8 cellular contexts compared by ENCODE assay signal in the genomic region with DNA sequence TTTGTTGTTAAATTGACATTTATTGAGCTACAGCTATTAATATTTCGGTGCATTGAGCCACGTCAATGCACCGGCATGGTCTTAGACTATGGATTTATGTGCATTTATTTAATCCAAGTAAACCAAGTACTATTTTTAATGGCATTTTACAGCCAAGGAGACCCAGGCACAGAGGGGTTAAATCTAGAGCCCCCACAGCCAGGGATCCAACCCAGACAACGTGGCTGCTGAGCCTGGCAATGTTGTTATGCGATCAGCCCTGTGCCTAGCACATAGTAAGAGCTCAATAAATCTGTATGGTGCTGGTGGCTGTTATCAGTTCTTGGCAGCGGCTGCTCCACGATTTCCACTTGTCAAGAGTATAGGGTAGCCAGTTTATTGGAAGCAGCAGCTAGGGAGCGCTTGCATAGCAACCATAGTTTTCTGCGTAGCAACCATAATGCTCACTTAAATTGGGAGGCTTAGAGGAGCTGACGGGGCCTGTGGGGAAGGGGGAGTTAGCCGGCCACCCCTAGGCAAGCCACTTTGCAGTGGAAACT. TPM values are rescaled to one million over a fixed set of nuclear protein-coding genes. Genes with fewer than 3 reads are reported as not detected.
DNase-seq lines count a peak whose midpoint lies in the region; ATAC-seq, FAIRE-seq and TF ChIP-seq lines count a peak whose summit lies in the region.

No MANE protein-coding gene starts in this region.

- peaks cover 26% of the 10 kb centered on the region for H3K36me3 Mint-ChIP-seq in CD8-positive, alpha-beta T cell
- H3K36me3 Mint-ChIP-seq in GM23338 (ENCODE audit: low read depth) (peaks cover 15% of the 10 kb centered on the region), MCF 10A (ENCODE audit: insufficient read depth, unreplicated experiment) (peaks cover 33% of the 10 kb centered on the region)

- H2AFZ ChIP-seq in GM23338 (peak overlapping the region; percentile 92), HepG2 (ENCODE audit: low read length) (peak overlapping the region; percentile 38)

- TF ChIP-seq POLR2A in HepG2 (IDR thresholded peaks at IDR 0.05; ENCODE audit: insufficient read depth in 1 of 2, low read depth in 2 of 2, low read length in 2 of 2) = no peak

- peaks cover 24% of the 10 kb centered on the region for H3K4me1 ChIP-seq in CD8-positive, alpha-beta T cell (ENCODE audit: insufficient read depth, low read length)
- peaks cover 23% of the 10 kb centered on the region for H3K4me1 ChIP-seq in GM23338 (ENCODE audit: insufficient read depth)
- peaks cover 74% of the 10 kb centered on the region for H3K4me1 ChIP-seq in HepG2 (ENCODE audit: insufficient read depth, low read length)
- peaks cover 7% of the 10 kb centered on the region for H3K4me1 ChIP-seq in thymus (ENCODE audit: control insufficient read depth, insufficient read depth, low read length)

- TF ChIP-seq EP300 in HepG2 (IDR thresholded peaks at IDR 0.05; ENCODE audit: low read depth in 2 of 2, low read length in 2 of 2) = no peak
- no peak for TF ChIP-seq EP300 in HepG2 (CRISPR knock-in tag; IDR thresholded peaks at IDR 0.05; ENCODE audit: borderline replicate concordance)

- POLR2A ChIA-PET in CD8-positive, alpha-beta T cell (lab: Charles Lee) = interaction anchor here (1.1 to 2.5 kb wide), 4 partner anchors 8 to 510 kb away, joined by 3 to 15 read pairs (median 6); no protein-coding TSS in a partner anchor
- POLR2A ChIA-PET in MCF 10A (lab: Yijun Ruan, JAX) = interaction anchor here (0.7 to 6.5 kb wide), 10 partner anchors 9 to 367 kb away, joined by 3 to 66 read pairs (median 3); no protein-coding TSS in a partner anchor
- POLR2A ChIA-PET in HepG2 (lab: Yijun Ruan, JAX) = interaction anchor here (0.6 to 2.8 kb wide), 5 partner anchors 11 to 132 kb away, joined by 3 to 17 read pairs (median 3); no protein-coding TSS in a partner anchor

- no peak for TF ChIP-seq CTCF in CD8-positive, alpha-beta T cell (IDR thresholded peaks at IDR 0.05)
- 0 out of 4 replicates have a peak, but pooled peaks of 1 of the 2 experiments have one; percentile 8 for TF ChIP-seq CTCF in GM23338 (conservative IDR thresholded peaks at IDR 0.05; ENCODE audit: low read depth in 2 of 2)
- no peak for TF ChIP-seq CTCF in MCF 10A (IDR thresholded peaks at IDR 0.05; ENCODE audit: unreplicated experiment)
- peak; percentile 12; the same call in 1 of the 2 replicates for TF ChIP-seq CTCF in HepG2 (CRISPR knock-in tag; IDR thresholded peaks at IDR 0.05)

- H3K4me1 Mint-ChIP-seq in CD8-positive, alpha-beta T cell (ENCODE audit: low read depth) = peaks cover 32% of the 10 kb centered on the region
- H3K4me1 Mint-ChIP-seq in GM23338 (peaks cover 14% of the 10 kb centered on the region), MCF 10A (ENCODE audit: insufficient read depth, unreplicated experiment) (peaks cover 6% of the 10 kb centered on the region)

- in situ Hi-C loops in HepG2 (cut with HindIII; ENCODE audit: extremely low pct_ligation_motif_present, low pct_unique_long_range_greater_than_20kb) = no loop called here

- no peak for DNase-seq in CD8-positive, alpha-beta T cell
- DNase-seq in GM23338 (ENCODE audit: low spot score) = no peak
- DNase-seq in NCI-H510A treated with DMSO at 0.1 percent for 48 hours (lab: John Stamatoyannopoulos, UW) = peak; percentile 98
- no peak for DNase-seq in MCF 10A (ENCODE audit: unreplicated experiment)
- DNase-seq in HepG2 (ENCODE audit: low spot score) = peak; percentile 85
- no peak for DNase-seq in iPS-NIHi11 (ENCODE audit: low spot score)
- no peak for DNase-seq in cerebellar cortex (ENCODE audit: low spot score)

- H3K4me3 Mint-ChIP-seq in CD8-positive, alpha-beta T cell = peak overlapping the region; percentile 94
- peak overlapping the region; percentile 99 for H3K4me3 Mint-ChIP-seq in GM23338
- H3K4me3 Mint-ChIP-seq in MCF 10A (ENCODE audit: unreplicated experiment) = peak overlapping the region; percentile 95

- H3K27me3 Mint-ChIP-seq in CD8-positive, alpha-beta T cell (ENCODE audit: low read depth) = no peaks in the 10 kb centered on the region
- H3K27me3 Mint-ChIP-seq in GM23338 (ENCODE audit: insufficient read depth, low read depth, poor library complexity) = peaks cover 7% of the 10 kb centered on the region
- no peaks in the 10 kb centered on the region for H3K27me3 Mint-ChIP-seq in MCF 10A (ENCODE audit: insufficient read depth, unreplicated experiment)

- peak overlapping the region; percentile 99 for H3K9ac ChIP-seq in HepG2 (ENCODE audit: insufficient read depth, low read depth, low read length)

- H3K9me3 ChIP-seq in CD8-positive, alpha-beta T cell (ENCODE audit: low read length) = no peaks in the 10 kb centered on the region
- H3K9me3 ChIP-seq in HepG2 (ENCODE audit: low read length) = no peaks in the 10 kb centered on the region
- H3K9me3 ChIP-seq in thymus (ENCODE audit: control insufficient read depth) = no peaks in the 10 kb centered on the region

- TF ChIP-seq RAD21 in HepG2 (CRISPR knock-in tag; IDR thresholded peaks at IDR 0.05) = no peak

- H3F3A ChIP-seq in GM23338 (replicated peaks; ENCODE audit: low read depth) = no peaks in the 10 kb centered on the region

- no peaks in the 10 kb centered on the region for H3K9me2 ChIP-seq in GM23338 (ENCODE audit: insufficient read depth)

- CTCF ChIA-PET in CD8-positive, alpha-beta T cell (lab: Charles Lee) = interaction anchor here (0.8 kb wide), 1 partner anchor 22 kb away, joined by 4 read pairs; no protein-coding TSS in a partner anchor
- CTCF ChIA-PET in MCF 10A (lab: Yijun Ruan, JAX) = interaction anchor here (0.6 to 1.9 kb wide), 13 partner anchors 9 to 569 kb away, joined by 3 to 12 read pairs (median 4); no protein-coding TSS in a partner anchor
- CTCF ChIA-PET in HepG2 (lab: Yijun Ruan, JAX; ENCODE audit: low intra/inter-chr PET ratio, low total read pairs) = interaction anchor here (3.3 kb wide), 1 partner anchor 22 kb away, joined by 15 read pairs; no protein-coding TSS in a partner anchor

- no peaks in the 10 kb centered on the region for H3K27me3 ChIP-seq in CD8-positive, alpha-beta T cell (ENCODE audit: insufficient read depth, low read length)
- H3K27me3 ChIP-seq in GM23338 (ENCODE audit: insufficient read depth) (no peaks in the 10 kb centered on the region), HepG2 (ENCODE audit: control insufficient read depth in 1 of 2, insufficient read depth in 2 of 2, low read length in 2 of 2) (no peaks in the 10 kb centered on the region; a peak in 1 of 5 replicates), thymus (ENCODE audit: control insufficient read depth, insufficient read depth) (no peaks in the 10 kb centered on the region)

- BruUV-seq in MCF 10A (replicated peaks; lab: Mats Ljungman, UMichigan) = no TSS peak
- BruUV-seq in HepG2 (replicated peaks; lab: Mats Ljungman, UMichigan) = TSS peak; percentile 57

- peak overlapping the region; percentile 80 for H3K4me2 ChIP-seq in GM23338
- H3K4me2 ChIP-seq in HepG2 (ENCODE audit: low read depth, low read length) = peak overlapping the region; percentile 93

- peak overlapping the region; percentile 100 for H3K27ac Mint-ChIP-seq in CD8-positive, alpha-beta T cell
- H3K27ac Mint-ChIP-seq in GM23338 (peak overlapping the region; percentile 95), MCF 10A (ENCODE audit: low read depth, unreplicated experiment) (peak overlapping the region; percentile 100)

- H3K36me3 ChIP-seq in CD8-positive, alpha-beta T cell (ENCODE audit: insufficient read depth, low read length) = no peaks in the 10 kb centered on the region
- H3K36me3 ChIP-seq in GM23338 (ENCODE audit: insufficient read depth) (no peaks in the 10 kb centered on the region), HepG2 (replicated peaks in 1 of 2; ENCODE audit: control insufficient read depth in 1 of 2, insufficient read depth in 2 of 2, low read length in 2 of 2) (0 out of 5 replicates have a peak, but pooled peaks cover 0 to 4% of the 10 kb centered on the region in 2 experiments), thymus (ENCODE audit: control insufficient read depth, insufficient read depth) (no peaks in the 10 kb centered on the region)

- intact Hi-C loops in CD8-positive, alpha-beta T cell (cut with DNase I, micrococcal nuclease) = loop anchor here (1.0 to 10.0 kb wide), 8 partner anchors 22 to 1084 kb away; a partner anchor contains a TSS
- intact Hi-C loops in MCF 10A (cut with micrococcal nuclease) = loop anchor here (1.0 kb wide), 1 partner anchor 22 kb away; no protein-coding TSS in a partner anchor
- intact Hi-C loops in HepG2 (cut with micrococcal nuclease; ENCODE audit: unreplicated experiment) = loop anchor here (5.0 kb wide), 1 partner anchor 148 kb away; no protein-coding TSS in a partner anchor

- no peak for ATAC-seq in CD8-positive, alpha-beta T cell
- peak; percentile 52 for ATAC-seq in GM23338
- ATAC-seq in HepG2 = peak; percentile 74

- H3K79me2 ChIP-seq in GM23338 (replicated peaks; ENCODE audit: insufficient read depth) (peaks cover 40% of the 10 kb centered on the region), HepG2 (ENCODE audit: insufficient read depth, low read length) (peaks cover 43% of the 10 kb centered on the region)

- H4K20me1 ChIP-seq in GM23338 (replicated peaks; ENCODE audit: insufficient read depth) (peaks cover 24% of the 10 kb centered on the region), HepG2 (ENCODE audit: insufficient read depth, low read length) (peaks cover 39% of the 10 kb centered on the region)

- H3K27ac ChIP-seq in CD8-positive, alpha-beta T cell (ENCODE audit: low read depth, low read length) = peak overlapping the region; percentile 96
- H3K27ac ChIP-seq in GM23338 (ENCODE audit: low read depth) (no peak overlapping the region), HepG2 (ENCODE audit: extremely low read length, insufficient read depth, low read length) (peak overlapping the region; percentile 96), thymus (ENCODE audit: low read depth) (peak overlapping the region; percentile 55)

- H3K9me3 Mint-ChIP-seq in CD8-positive, alpha-beta T cell = no peaks in the 10 kb centered on the region
- H3K9me3 Mint-ChIP-seq in GM23338 (no peaks in the 10 kb centered on the region; the same call in 2 of the 3 replicates), MCF 10A (ENCODE audit: unreplicated experiment) (no peaks in the 10 kb centered on the region)

- peak; percentile 23 for FAIRE-seq in HepG2 (lab: Jason Lieb, UNC)

- H3K4me3 ChIP-seq in CD8-positive, alpha-beta T cell (ENCODE audit: low read depth, low read length) = peak overlapping the region; percentile 74
- H3K4me3 ChIP-seq in GM23338 = peak overlapping the region; percentile 97
- H3K4me3 ChIP-seq in HepG2 (replicated peaks in 1 of 3; ENCODE audit: insufficient read depth in 1 of 3, low read depth in 2 of 3, low read length in 3 of 3) = peak overlapping the region; percentile 95 to 96 (median 95)
- H3K4me3 ChIP-seq in thymus (ENCODE audit: low read length) = peak overlapping the region; percentile 59

- 29% methylated on average over 8 of the region's 11 CpGs for WGBS in HepG2 (ENCODE audit: low lambda C conversion rate)
- WGBS in thymus = 23% methylated on average over 11 of the region's 11 CpGs

RNA-seq across cellular contexts. Expression of a gene that starts 0.5 kb away (rescaled TPM):
- total RNA-seq in CD8-positive, alpha-beta T cell = 100 to 1,000 TPM; 172 to 177 TPM
- 72.7 and 88.9 TPM in 2 replicates for total RNA-seq in GM23338 (2014; rRNA removed; shearing (Covaris generic))
- polyA plus RNA-seq in GM23338 (2016; fragmentation: Nextera tagmentation; extraction: Ambion mirVana) (40.2 and 40.7 TPM in 2 replicates), HepG2 (2011; rRNA removed) (54.6 and 70.9 TPM in 2 replicates), thymus (72.8 TPM)
- total RNA-seq in MCF 10A (2022) (50.1 and 57.3 TPM in 2 replicates), HepG2 (2016; rRNA removed; fragmentation: Illumina TruSeq; extraction: Trizol) (37.1 and 45.0 TPM in 2 replicates)
- 5.3 and 7.1 TPM in 2 replicates for total RNA-seq in HepG2 (2016; cell fraction: cytosol; rRNA removed; fragmentation: Illumina TruSeq; extraction: Trizol; ENCODE audit: low read depth)
- total RNA-seq in HepG2 (2016; cell fraction: insoluble cytoplasmic fraction; rRNA removed; fragmentation: Illumina TruSeq; extraction: Trizol) = 37.1 and 40.4 TPM in 2 replicates
- total RNA-seq in HepG2 (2016; cell fraction: membrane; rRNA removed; fragmentation: Illumina TruSeq; extraction: Trizol) = 16.1 and 20.2 TPM in 2 replicates
- 100 TPM in 2 replicates for total RNA-seq in HepG2 (2016; cell fraction: nucleus; rRNA removed; fragmentation: Illumina TruSeq; extraction: Trizol)
- 20.1 and 29.0 TPM in 2 replicates for polyA plus RNA-seq in HepG2 (2011; cell fraction: cytosol; rRNA removed)
- polyA plus RNA-seq in HepG2 (2011; cell fraction: nucleus; rRNA removed) = 53.4 and 70.4 TPM in 2 replicates
- polyA plus RNA-seq in HepG2 (2012) = 46.6 and 50.5 TPM in 2 replicates
- polyA plus RNA-seq in HepG2 (2016; cell fraction: cytosol; fragmentation: Illumina TruSeq; extraction: Trizol; ENCODE audit: low read depth) = 4.2 and 4.3 TPM in 2 replicates
- 48.3 and 54.3 TPM in 2 replicates for polyA plus RNA-seq in HepG2 (2016; cell fraction: insoluble cytoplasmic fraction; fragmentation: Illumina TruSeq; extraction: Trizol; ENCODE audit: low read depth)
- 11.1 and 13.9 TPM in 2 replicates for polyA plus RNA-seq in HepG2 (2016; cell fraction: membrane; fragmentation: Illumina TruSeq; extraction: Trizol; ENCODE audit: low read depth)
- 129 and 135 TPM in 2 replicates for polyA plus RNA-seq in HepG2 (2016; cell fraction: nucleus; fragmentation: Illumina TruSeq; extraction: Trizol; ENCODE audit: insufficient read depth, low read depth)
- polyA minus RNA-seq in HepG2 (2011; rRNA and poly(A)+ RNA removed; ENCODE audit: low replicate concordance) = 37.4 and 45.1 TPM in 2 replicates
- polyA minus RNA-seq in HepG2 (2011; cell fraction: cytosol; rRNA and poly(A)+ RNA removed) = 20.8 and 30.1 TPM in 2 replicates
- polyA minus RNA-seq in HepG2 (2011; cell fraction: nucleus; rRNA and poly(A)+ RNA removed) = 289 and 299 TPM in 2 replicates

Comparison
In these comparisons a context has a peak if more than half of its experiments do, and no peak if none do; other contexts are left out.
1. DNase-seq: peak in NCI-H510A treated with DMSO at 0.1 percent for 48 hours (single experiment) and HepG2 (single experiment); none in CD8-positive, alpha-beta T cell (0 of 7), GM23338 (single experiment), MCF 10A (single experiment), iPS-NIHi11 (single experiment) and cerebellar cortex (single experiment).
2. Peak in every context shown above with its lines, with median percentiles within 50 percentile points of each other: H3K4me3 ChIP-seq, H3K27ac Mint-ChIP-seq and H3K4me3 Mint-ChIP-seq.